23 cellular contexts compared by ENCODE assay signal in the genomic region with DNA sequence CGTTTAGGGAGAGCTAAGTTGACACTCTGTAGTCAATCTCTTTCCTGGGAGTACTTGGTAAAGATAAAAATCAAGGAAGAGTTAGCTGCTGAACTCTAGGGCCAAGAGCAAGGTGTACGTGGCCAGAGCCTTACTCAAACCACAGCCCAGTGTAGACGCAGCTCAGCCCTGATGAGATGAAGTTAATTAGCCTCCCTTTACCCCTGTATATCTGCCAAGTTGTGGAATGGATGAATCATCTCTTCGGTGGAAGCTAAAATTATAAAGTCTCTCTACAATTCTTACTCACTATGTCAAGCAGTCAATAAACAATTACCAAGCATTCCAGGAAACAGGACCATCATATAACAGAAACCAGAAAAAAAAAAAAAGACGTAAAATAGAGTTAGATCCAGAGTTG.
A peak's percentile ranks its signal among the peaks of the same experiment; 100 is the strongest.
DNase-seq lines count a peak whose midpoint lies in the region; ATAC-seq, FAIRE-seq and TF ChIP-seq lines count a peak whose summit lies in the region.
"Had no signal": no experiment of that assay in that cellular context is flagged by ENCODE, and none has a peak within 500 bp of the region (broad histone marks: within the 10 kb centered on the region; RNA-seq: fewer than 3 reads in every experiment).

No MANE protein-coding gene starts in this region.

- no peak overlapping the region for H3K4me3 Mint-ChIP-seq in activated CD8-positive, alpha-beta T cell treated with anti-CD3 and anti-CD28 coated beads for 36 hours
- H3K4me3 Mint-ChIP-seq in activated CD8-positive, alpha-beta T cell treated with anti-CD3 and anti-CD28 coated beads, Interleukin-2, amount 10 ng/mL, durations not matched to agents 7 days and 5 days: no peak overlapping the region
- H3K4me3 Mint-ChIP-seq: naive B cell had no signal

- no peak for FAIRE-seq in H1 (lab: Jason Lieb, UNC)
- FAIRE-seq: A204.1, GM18507 had no signal

- POLR2A ChIA-PET in activated CD8-positive, alpha-beta T cell treated with anti-CD3 and anti-CD28 coated beads for 36 hours (lab: Charles Lee): no interaction called here
- POLR2A ChIA-PET in activated CD8-positive, alpha-beta T cell treated with anti-CD3 and anti-CD28 coated beads, Interleukin-2, amount 10 ng/mL, durations not matched to agents 7 days and 5 days (lab: Charles Lee): no interaction called here
- POLR2A ChIA-PET in H1 (lab: Charles Lee; ENCODE audit: partially characterized antibody): no interaction called here

- H4K5ac ChIP-seq in H1 (ENCODE audit: insufficient read length, low read depth, low read length): no peak overlapping the region

- H2BK20ac ChIP-seq in H1 (ENCODE audit: low read length): no peak overlapping the region

- no peaks in the 10 kb centered on the region for H3K9me3 Mint-ChIP-seq in activated CD8-positive, alpha-beta T cell treated with anti-CD3 and anti-CD28 coated beads for 36 hours
- H3K9me3 Mint-ChIP-seq in activated CD8-positive, alpha-beta T cell treated with anti-CD3 and anti-CD28 coated beads, Interleukin-2, amount 10 ng/mL, durations not matched to agents 7 days and 5 days (ENCODE audit: insufficient read depth): no peaks in the 10 kb centered on the region
- H3K9me3 Mint-ChIP-seq: naive B cell had no signal

- intact Hi-C loops in activated CD8-positive, alpha-beta T cell treated with anti-CD3 and anti-CD28 coated beads for 36 hours (cut with micrococcal nuclease): no loop called here

- DNase-seq in activated CD8-positive, alpha-beta T cell treated with anti-CD3 and anti-CD28 coated beads for 36 hours: peak; percentile 7
- DNase-seq in activated CD8-positive, alpha-beta T cell treated with anti-CD3 and anti-CD28 coated beads, Interleukin-2, amount 10 ng/mL, durations not matched to agents 7 days and 5 days: no peak
- DNase-seq in NCI-H226 (peak; percentile 31), H1 (ENCODE audit: low read depth in 1 of 2, low spot score in 2 of 2) (no peak), skeletal muscle cell (ENCODE audit: low read depth) (peak; percentile 35), HuH-7 (ENCODE audit: low spot score) (no peak), medulla oblongata (ENCODE audit: extremely low spot score) (no peak)
- DNase-seq: activated CD4-positive, alpha-beta T cell treated with anti-CD3 and anti-CD28 coated beads for 4 hours; activated T-cell treated with anti-CD3 and anti-CD28 coated beads, Interleukin-2, amount 50 U/mL, for 48 hours; adrenal gland; GF-D8; hypothalamus; naive B cell; NCI-H1048; NK-92 treated with Interleukin-12 subunit alpha and Interleukin-12 subunit beta, amount 100 ng/mL, for 24 hours; SHP77; thyroid gland had no signal

- H3K9me3 ChIP-seq in H1 (ENCODE audit: insufficient read depth in 2 of 2, low read depth in 1 of 2, low read length in 1 of 2): no peaks in the 10 kb centered on the region
- H3K9me3 ChIP-seq: thyroid gland had no signal

- TF ChIP-seq RAD21 in H1 (IDR thresholded peaks at IDR 0.05 in 1 of 2, conservative IDR thresholded peaks at IDR 0.05 in 1 of 2; ENCODE audit: low read depth in 2 of 2, low read length in 2 of 2): no peak

- H3K36me3 ChIP-seq in H1 (ENCODE audit: control insufficient read depth in 2 of 4, insufficient read depth in 4 of 4, low read length in 3 of 4): no peaks in the 10 kb centered on the region
- H3K36me3 ChIP-seq: adrenal gland, thyroid gland had no signal

- no peak overlapping the region for H3K4ac ChIP-seq in H1 (replicated peaks; ENCODE audit: insufficient read length, low read depth, low read length)

- WGBS in H1 (ENCODE audit: extremely low coverage in 1 of 2, insufficient coverage in 1 of 2, insufficient read length in 1 of 2, insufficient replicate concordance in 2 of 2, low coverage in 1 of 2, low lambda C conversion rate in 2 of 2, missing lambda C conversion rate in 1 of 2), 2 experiments: 85% methylated on average over 5 of the region's 5 CpGs; no CpG with 5 or more reads in 1 of the 2 experiments

- no peaks in the 10 kb centered on the region for H3K79me1 ChIP-seq in H1 (ENCODE audit: low read depth, low read length)

- no peak for TF ChIP-seq CTCF in activated CD8-positive, alpha-beta T cell treated with anti-CD3 and anti-CD28 coated beads for 36 hours (IDR thresholded peaks at IDR 0.05)
- no peak for TF ChIP-seq CTCF in H1 (IDR thresholded peaks at IDR 0.05; ENCODE audit: control extremely low read depth in 1 of 3, insufficient read depth in 1 of 3, low read depth in 1 of 3, low read length in 3 of 3)

- H2BK12ac ChIP-seq in H1 (ENCODE audit: low read depth, low read length): no peak overlapping the region

- H3K23ac ChIP-seq in H1 (ENCODE audit: insufficient read length): no peak overlapping the region

- H3K27ac Mint-ChIP-seq in activated CD8-positive, alpha-beta T cell treated with anti-CD3 and anti-CD28 coated beads for 36 hours: no peak overlapping the region
- H3K27ac Mint-ChIP-seq in activated CD8-positive, alpha-beta T cell treated with anti-CD3 and anti-CD28 coated beads, Interleukin-2, amount 10 ng/mL, durations not matched to agents 7 days and 5 days: no peak overlapping the region
- H3K27ac Mint-ChIP-seq: progenitor cell of endocrine pancreas had no signal

- peak overlapping the region; percentile 77; the same call in 1 of the 2 replicates for H2AFZ ChIP-seq in H1 (ENCODE audit: low read length)

- no peak overlapping the region for H3K27ac ChIP-seq in H1 (ENCODE audit: low read depth, low read length)
- H3K27ac ChIP-seq: adrenal gland, coronary artery, thyroid gland had no signal

- ATAC-seq in activated CD8-positive, alpha-beta T cell treated with anti-CD3 and anti-CD28 coated beads for 36 hours: no peak
- no peak for ATAC-seq in activated CD8-positive, alpha-beta T cell treated with anti-CD3 and anti-CD28 coated beads, Interleukin-2, amount 10 ng/mL, durations not matched to agents 7 days and 5 days
- no peak for ATAC-seq in GM21619 (IDR thresholded peaks at IDR 0.05; ENCODE audit: unreplicated experiment)
- ATAC-seq: left lobe of liver had no signal

- H3K4me1 ChIP-seq in H1 (replicated peaks in 1 of 4; ENCODE audit: control insufficient read depth in 3 of 4, insufficient read depth in 4 of 4, low read length in 3 of 4): no peaks in the 10 kb centered on the region
- H3K4me1 ChIP-seq: adrenal gland, thyroid gland had no signal

- no peaks in the 10 kb centered on the region for H3K79me2 ChIP-seq in H1 (ENCODE audit: control insufficient read depth in 1 of 2, insufficient read depth in 2 of 2, low read length in 2 of 2)

- no peaks in the 10 kb centered on the region for H4K20me1 ChIP-seq in H1 (replicated peaks in 1 of 2; ENCODE audit: control insufficient read depth in 1 of 2, insufficient read depth in 2 of 2, low read length in 2 of 2)

- H3K4me1 Mint-ChIP-seq in activated CD8-positive, alpha-beta T cell treated with anti-CD3 and anti-CD28 coated beads for 36 hours (ENCODE audit: low read depth): no peaks in the 10 kb centered on the region
- H3K4me1 Mint-ChIP-seq in activated CD8-positive, alpha-beta T cell treated with anti-CD3 and anti-CD28 coated beads, Interleukin-2, amount 10 ng/mL, durations not matched to agents 7 days and 5 days (ENCODE audit: low read depth): no peaks in the 10 kb centered on the region
- H3K4me1 Mint-ChIP-seq: naive B cell had no signal

- no peak for TF ChIP-seq POLR2A in H1 (IDR thresholded peaks at IDR 0.05; ENCODE audit: control extremely low read depth in 1 of 2, low read depth in 2 of 2, low read length in 2 of 2)

- no peak overlapping the region for H2BK5ac ChIP-seq in H1 (ENCODE audit: low read depth, low read length)

- H2BK15ac ChIP-seq in H1 (ENCODE audit: low read length): no peak overlapping the region

- H3K27me3 ChIP-seq in H1 (replicated peaks in 1 of 4; ENCODE audit: control insufficient read depth in 3 of 4, extremely low read depth in 1 of 4, insufficient read depth in 3 of 4, low read length in 3 of 4): no peaks in the 10 kb centered on the region
- H3K27me3 ChIP-seq: adrenal gland, thyroid gland had no signal

- H3K14ac ChIP-seq in H1 (ENCODE audit: insufficient read length): no peak overlapping the region

- H3K27me3 Mint-ChIP-seq in activated CD8-positive, alpha-beta T cell treated with anti-CD3 and anti-CD28 coated beads for 36 hours: no peaks in the 10 kb centered on the region
- no peaks in the 10 kb centered on the region for H3K27me3 Mint-ChIP-seq in activated CD8-positive, alpha-beta T cell treated with anti-CD3 and anti-CD28 coated beads, Interleukin-2, amount 10 ng/mL, durations not matched to agents 7 days and 5 days (ENCODE audit: low read depth)
- H3K27me3 Mint-ChIP-seq: progenitor cell of endocrine pancreas had no signal

- TF ChIP-seq EP300 in H1 (IDR thresholded peaks at IDR 0.05; ENCODE audit: borderline replicate concordance in 1 of 2, low read depth in 2 of 2, low read length in 2 of 2): no peak

- H2BK120ac ChIP-seq in H1 (replicated peaks; ENCODE audit: low read depth, low read length): no peak overlapping the region

- no peak overlapping the region for H3K4me2 ChIP-seq in H1 (ENCODE audit: insufficient read depth in 1 of 2, low read depth in 2 of 2, low read length in 2 of 2)

- H2AK5ac ChIP-seq in H1 (ENCODE audit: low read depth, low read length): no peak overlapping the region

- H4K8ac ChIP-seq in H1 (ENCODE audit: extremely low read depth, insufficient read depth, low read length): no peak overlapping the region

- H3K36me3 Mint-ChIP-seq in activated CD8-positive, alpha-beta T cell treated with anti-CD3 and anti-CD28 coated beads for 36 hours (ENCODE audit: low read depth): no peaks in the 10 kb centered on the region
- H3K36me3 Mint-ChIP-seq in activated CD8-positive, alpha-beta T cell treated with anti-CD3 and anti-CD28 coated beads, Interleukin-2, amount 10 ng/mL, durations not matched to agents 7 days and 5 days (ENCODE audit: low read depth): no peaks in the 10 kb centered on the region
- H3K36me3 Mint-ChIP-seq: naive B cell had no signal

- H3K56ac ChIP-seq in H1 (replicated peaks; ENCODE audit: insufficient read length, low read depth, low read length): no peak overlapping the region

- no peak overlapping the region for H3K18ac ChIP-seq in H1 (ENCODE audit: extremely low read depth, low read length)

- H4K91ac ChIP-seq in H1 (replicated peaks; ENCODE audit: insufficient read length, low read length): no peak overlapping the region

- CTCF ChIA-PET in activated CD8-positive, alpha-beta T cell treated with anti-CD3 and anti-CD28 coated beads for 36 hours (lab: Charles Lee): no interaction called here
- CTCF ChIA-PET in activated CD8-positive, alpha-beta T cell treated with anti-CD3 and anti-CD28 coated beads, Interleukin-2, amount 10 ng/mL, durations not matched to agents 7 days and 5 days (lab: Charles Lee): no interaction called here
- CTCF ChIA-PET in H1 (lab: Charles Lee; ENCODE audit: partially characterized antibody): interaction anchor here (0.5 to 0.6 kb wide), 2 partner anchors 140 to 370 kb away, joined by 3 read pairs; no protein-coding TSS in a partner anchor

- no peak overlapping the region for H3K9ac ChIP-seq in H1 (replicated peaks in 1 of 4; ENCODE audit: extremely low read depth in 1 of 4, low read depth in 3 of 4, low read length in 3 of 4)

- H3K23me2 ChIP-seq in H1 (ENCODE audit: low read depth, low read length): no peaks in the 10 kb centered on the region

- no peak overlapping the region for H3K4me3 ChIP-seq in H1 (ENCODE audit: extremely low read depth in 1 of 4, insufficient read depth in 2 of 4, low read depth in 3 of 4, low read length in 4 of 4)
- H3K4me3 ChIP-seq in skeletal muscle cell (ENCODE audit: low read depth, low read length): no peak overlapping the region
- H3K4me3 ChIP-seq: adrenal gland, coronary artery, thyroid gland had no signal

Comparison
In these comparisons a context has a peak if more than half of its experiments do, and no peak if none do; other contexts are left out.
1. DNase-seq: peak in activated CD8-positive, alpha-beta T cell treated with anti-CD3 and anti-CD28 coated beads for 36 hours (single experiment), NCI-H226 (single experiment) and skeletal muscle cell (single experiment); none in activated CD8-positive, alpha-beta T cell treated with anti-CD3 and anti-CD28 coated beads, Interleukin-2, amount 10 ng/mL, durations not matched to agents 7 days and 5 days (single experiment), H1 (0 of 2), HuH-7 (single experiment) and medulla oblongata (single experiment).